In the genomic region with DNA sequence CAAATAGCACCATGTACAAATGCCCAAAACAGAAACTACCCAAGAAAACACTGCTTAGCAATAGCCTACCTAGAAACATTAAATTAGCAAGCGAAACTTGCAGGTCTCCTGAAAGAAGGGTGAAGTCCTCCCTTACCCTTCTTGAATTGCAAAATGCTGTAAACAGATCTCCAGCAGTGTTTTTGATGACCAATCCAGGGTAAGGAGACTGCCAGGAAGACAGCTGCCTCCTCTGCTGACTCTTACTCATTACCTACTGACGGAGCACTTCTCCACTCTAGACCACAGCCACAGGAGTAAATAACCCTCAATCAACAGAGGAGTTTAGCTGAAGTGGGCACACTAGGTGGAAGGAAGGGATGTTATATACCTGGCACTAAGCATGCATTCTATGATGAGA, we compare ENCODE assay signal across 8 cellular contexts. TPM values are rescaled to one million over a fixed set of nuclear protein-coding genes. Genes with fewer than 3 reads are reported as not detected.
A peak's percentile ranks its signal among the peaks of the same experiment; 100 is the strongest.
DNase-seq lines count a peak whose midpoint lies in the region; TF ChIP-seq lines count a peak whose summit lies in the region.

No MANE protein-coding gene starts in this region.

- no peaks in the 10 kb centered on the region for H3K36me3 ChIP-seq in MG63
- no peaks in the 10 kb centered on the region for H3K36me3 ChIP-seq in mammary epithelial cell (ENCODE audit: insufficient read depth, low read length)
- H3K36me3 ChIP-seq in skeletal muscle satellite cell (ENCODE audit: insufficient read depth, low read length), result no peaks in the 10 kb centered on the region

- H3K9ac ChIP-seq in mammary epithelial cell (ENCODE audit: insufficient read depth, low read length) (no peak overlapping the region), skeletal muscle satellite cell (ENCODE audit: low read depth, low read length) (no peak overlapping the region)

- no peak for TF ChIP-seq CTCF in mammary epithelial cell (conservative IDR thresholded peaks at IDR 0.05 in 1 of 2, IDR thresholded peaks at IDR 0.05 in 1 of 2; ENCODE audit: extremely low read depth in 1 of 2, insufficient read depth in 1 of 2, low read depth in 1 of 2, low read length in 2 of 2)

- no peaks in the 10 kb centered on the region for H3K4me1 ChIP-seq in mammary epithelial cell (ENCODE audit: insufficient read depth, low read length)
- H3K4me1 ChIP-seq in skeletal muscle satellite cell (ENCODE audit: control insufficient read depth, insufficient read depth, low read length), result peaks cover 5% of the 10 kb centered on the region

- H3K4me2 ChIP-seq in mammary epithelial cell (ENCODE audit: insufficient read depth, low read depth, low read length) (no peak overlapping the region), skeletal muscle satellite cell (ENCODE audit: low read length) (peak overlapping the region; percentile 53)

- CTCF ChIA-PET in mammary epithelial cell (lab: Charles Lee; ENCODE audit: low non-redundant PET), result no interaction called here

- dilution Hi-C loops in mammary epithelial cell (cut with HindIII; ENCODE audit: low sequenced_read_pairs), result no loop called here

- no peak overlapping the region for H3K27ac ChIP-seq in mammary epithelial cell (ENCODE audit: insufficient read depth, low read depth, low read length)

- no peak overlapping the region for H3K4me3 ChIP-seq in MG63
- no peak overlapping the region for H3K4me3 ChIP-seq in mammary epithelial cell (replicated peaks in 1 of 3; ENCODE audit: insufficient read depth in 1 of 3, low read depth in 2 of 3, low read length in 3 of 3)
- no peak overlapping the region for H3K4me3 ChIP-seq in skeletal muscle satellite cell (ENCODE audit: low read length)

- H3K9me3 ChIP-seq in MG63 (no peaks in the 10 kb centered on the region), mammary epithelial cell (replicated peaks; ENCODE audit: insufficient read depth, low read length) (no peaks in the 10 kb centered on the region), skeletal muscle satellite cell (replicated peaks; ENCODE audit: low read length) (no peaks in the 10 kb centered on the region)

- BruUV-seq in mammary epithelial cell (replicated peaks; lab: Mats Ljungman, UMichigan), result no TSS peak

- no peaks in the 10 kb centered on the region for H3K79me2 ChIP-seq in mammary epithelial cell (ENCODE audit: insufficient read depth, low read length)

- 78% methylated on average over 2 of the region's 2 CpGs for WGBS in mammary epithelial cell (ENCODE audit: low coverage, missing lambda C conversion rate)

- in situ Hi-C loops in mammary epithelial cell (cut with MboI; ENCODE audit: low sequenced_read_pairs in 2 of 2), result no loop called here
- in situ Hi-C loops in KBM-7 (cut with MboI; ENCODE audit: low pct_unique_long_range_greater_than_20kb, low sequenced_read_pairs), result no loop called here

- intact Hi-C loops in mammary epithelial cell (cut with micrococcal nuclease), result no loop called here

- DNase-seq in NCI-H1417 (lab: John Stamatoyannopoulos, UW), result peak; percentile 5 to 68 (median 31)
- DNase-seq in NCI-H1417 treated with DMSO at 0.1 percent for 48 hours (lab: John Stamatoyannopoulos, UW), result no peak
- peak; percentile 69 for DNase-seq in MG63
- DNase-seq in mammary epithelial cell, result peak; percentile 91
- no peak for DNase-seq in KBM-7
- DNase-seq in NAMALWA (ENCODE audit: low spot score), result no peak
- DNase-seq in activated naive CD4-positive, alpha-beta T cell treated with Interleukin-2 at 50 U/mL for 16 hours, result no peak

- H4K20me1 ChIP-seq in mammary epithelial cell (ENCODE audit: insufficient read depth, low read length), result no peaks in the 10 kb centered on the region

- no peak overlapping the region for H2AFZ ChIP-seq in mammary epithelial cell (ENCODE audit: low read depth, low read length)

- no peaks in the 10 kb centered on the region for H3K27me3 ChIP-seq in MG63
- no peaks in the 10 kb centered on the region for H3K27me3 ChIP-seq in mammary epithelial cell (ENCODE audit: insufficient read depth, low read length)
- no peaks in the 10 kb centered on the region for H3K27me3 ChIP-seq in skeletal muscle satellite cell (ENCODE audit: control insufficient read depth, insufficient read depth, low read length)

RNA-seq across cellular contexts. Expression of a gene that starts 32.2 kb away (rescaled TPM):
- total RNA-seq in MG63 (2014; rRNA removed; shearing (Covaris generic); ENCODE audit: low replicate concordance), result 16.5 and 20.5 TPM in 2 replicates
- total RNA-seq in mammary epithelial cell, result 100 to 1,000 TPM; 119 to 371 TPM
- 75.5 TPM for polyA plus RNA-seq in mammary epithelial cell
- polyA minus RNA-seq in mammary epithelial cell, result 27.2 TPM
- total RNA-seq in skeletal muscle satellite cell (2012; rRNA removed), result 22.9 and 30.2 TPM in 2 replicates

Comparison
In these comparisons a context has a peak if more than half of its experiments do, and no peak if none do; other contexts are left out.
1. DNase-seq: peak in NCI-H1417 (3 of 3), MG63 (single experiment) and mammary epithelial cell (single experiment); none in NCI-H1417 treated with DMSO at 0.1 percent for 48 hours (single experiment), KBM-7 (single experiment), NAMALWA (single experiment) and activated naive CD4-positive, alpha-beta T cell treated with Interleukin-2 at 50 U/mL for 16 hours (single experiment).